ENCODE assay signal across 10 cellular contexts in genomic region chr9:133131506-133131905, GRCh38. TPM values are rescaled to one million over a fixed set of nuclear protein-coding genes. Genes with fewer than 3 reads are reported as not detected.
DNase-seq lines count a peak whose midpoint lies in the region; ATAC-seq and TF ChIP-seq lines count a peak whose summit lies in the region.
"Had no signal": no experiment of that assay in that cellular context is flagged by ENCODE, and none has a peak within 500 bp of the region (broad histone marks: within the 10 kb centered on the region; RNA-seq: fewer than 3 reads in every experiment).

No MANE protein-coding gene starts in this region.

- H3K36me3 Mint-ChIP-seq in CD14-positive monocyte (peaks cover 6 to 8% of the 10 kb centered on the region in 2 donors), IgD-negative memory B cell (peaks cover 1% of the 10 kb centered on the region), nephron progenitor cell (ENCODE audit: low read depth) (peaks cover 7% of the 10 kb centered on the region)

- no peak overlapping the region for H3K4me3 ChIP-seq in breast epithelium
- no peak overlapping the region for H3K4me3 ChIP-seq in smooth muscle cell

- H3K4me1 ChIP-seq in breast epithelium (peaks cover 51 to 65% of the 10 kb centered on the region in 2 donors), smooth muscle cell (ENCODE audit: low read depth) (peaks cover 8% of the 10 kb centered on the region)

- WGBS in smooth muscle cell (ENCODE audit: low lambda C conversion rate) = 93% methylated on average over 5 of the region's 5 CpGs

- no peaks in the 10 kb centered on the region for H3K36me3 ChIP-seq in breast epithelium
- H3K36me3 ChIP-seq in smooth muscle cell (ENCODE audit: low read depth) = no peaks in the 10 kb centered on the region

- H3K79me2 ChIP-seq in smooth muscle cell (ENCODE audit: low read depth) = peaks cover 31% of the 10 kb centered on the region
- H3K79me2 ChIP-seq: parathyroid adenoma had no signal

- intact Hi-C loops in CD14-positive monocyte (cut with micrococcal nuclease) (no loop called here), breast epithelium (cut with DNase I; ENCODE audit: low total_unique reads) (no loop called here)

- H3K27me3 ChIP-seq in breast epithelium = no peaks in the 10 kb centered on the region
- H3K27me3 ChIP-seq in smooth muscle cell (ENCODE audit: low read depth) = no peaks in the 10 kb centered on the region

- no peak for TF ChIP-seq CTCF in CD14-positive monocyte (IDR thresholded peaks at IDR 0.05)
- TF ChIP-seq CTCF in breast epithelium (IDR thresholded peaks at IDR 0.05) = no peak
- TF ChIP-seq CTCF in nephron progenitor cell (IDR thresholded peaks at IDR 0.05) = no peak
- no peak for TF ChIP-seq CTCF in smooth muscle cell (IDR thresholded peaks at IDR 0.05; ENCODE audit: borderline replicate concordance, insufficient read depth, poor library complexity, severe bottlenecking)

- H3K4me3 Mint-ChIP-seq in CD14-positive monocyte (no peak overlapping the region), IgD-negative memory B cell (peak overlapping the region in 3 of 4 donors; percentile 87 to 90 (median 90)), nephron progenitor cell (no peak overlapping the region)

- H3K9me3 ChIP-seq in breast epithelium = no peaks in the 10 kb centered on the region
- no peaks in the 10 kb centered on the region for H3K9me3 ChIP-seq in smooth muscle cell (replicated peaks; ENCODE audit: low read depth)

- H3K4me1 Mint-ChIP-seq in CD14-positive monocyte (peaks cover 35% of the 10 kb centered on the region), IgD-negative memory B cell (peaks cover 31 to 48% (median 41%) of the 10 kb centered on the region in 3 donors), nephron progenitor cell (peaks cover 42% of the 10 kb centered on the region)

- peaks cover 17% of the 10 kb centered on the region for H3F3A ChIP-seq in smooth muscle cell (ENCODE audit: low read depth)

- H3K9me3 Mint-ChIP-seq in CD14-positive monocyte (no peaks in the 10 kb centered on the region), IgD-negative memory B cell (no peaks in the 10 kb centered on the region), nephron progenitor cell (no peaks in the 10 kb centered on the region)

- ATAC-seq in SK-N-SH treated with all-trans-retinoic acid at 6 μM for 48 hours = no peak

- peaks cover 0 to 5% (median 2%) of the 10 kb centered on the region in 3 donors for H3K27me3 Mint-ChIP-seq in CD14-positive monocyte (ENCODE audit: low read depth in 3 of 3)
- H3K27me3 Mint-ChIP-seq in IgD-negative memory B cell = no peaks in the 10 kb centered on the region
- peaks cover 2% of the 10 kb centered on the region for H3K27me3 Mint-ChIP-seq in nephron progenitor cell (ENCODE audit: low read depth, poor library complexity)

- no peak for TF ChIP-seq POLR2A in breast epithelium (IDR thresholded peaks at IDR 0.05)

- H3K27ac Mint-ChIP-seq in CD14-positive monocyte (peak overlapping the region in 4 of 7 donors; percentile 3 to 84 (median 62)), IgD-negative memory B cell (peak overlapping the region; percentile 99 to 100 (median 100)), nephron progenitor cell (peak overlapping the region; percentile 71)

- H3K4me2 ChIP-seq in smooth muscle cell = no peak overlapping the region

- H2AFZ ChIP-seq in smooth muscle cell (ENCODE audit: low read depth) = no peak overlapping the region
- H2AFZ ChIP-seq: parathyroid adenoma had no signal

- no peak overlapping the region for H3K9ac ChIP-seq in smooth muscle cell (ENCODE audit: low read depth)
- H3K9ac ChIP-seq: parathyroid adenoma had no signal

- peaks cover 85% of the 10 kb centered on the region for H4K20me1 ChIP-seq in smooth muscle cell (ENCODE audit: low read depth)

- DNase-seq in CD14-positive monocyte (ENCODE audit: low spot score) = no peak
- DNase-seq in breast epithelium (ENCODE audit: low spot score in 2 of 2) = no peak
- no peak for DNase-seq in nephron progenitor cell
- no peak for DNase-seq in kidney glomerular epithelial cell (lab: John Stamatoyannopoulos, UW)
- no peak for DNase-seq in SKM-1 treated with dmso at 0.1 percent for 144 hours (lab: John Stamatoyannopoulos, UW; ENCODE audit: unreplicated experiment)
- DNase-seq in smooth muscle cell (lab: John Stamatoyannopoulos, UW; ENCODE audit: unreplicated experiment) = no peak
- DNase-seq: NCI-H1436 had no signal

- peak overlapping the region; percentile 54 to 99 for H3K27ac ChIP-seq in breast epithelium
- H3K27ac ChIP-seq in smooth muscle cell (ENCODE audit: low read depth) = no peak overlapping the region
- H3K27ac ChIP-seq: parathyroid adenoma had no signal

TF ChIP-seq in SK-N-SH treated with all-trans-retinoic acid at 6 μM for 48 hours, 23 proteins besides CTCF, POLR2A, EP300 and RAD21 (continues in another document):
- TF ChIP-seq POU6F1 (CRISPR knock-in tag; IDR thresholded peaks at IDR 0.05; ENCODE audit: borderline replicate concordance, low read depth) = no peak
- no peak for TF ChIP-seq ZFP30 (CRISPR knock-in tag; IDR thresholded peaks at IDR 0.05)
- no peak for TF ChIP-seq ISL1 (CRISPR knock-in tag; IDR thresholded peaks at IDR 0.05)
- TF ChIP-seq ARNTL (CRISPR knock-in tag; IDR thresholded peaks at IDR 0.05; ENCODE audit: borderline replicate concordance, low read depth) = no peak
- TF ChIP-seq PATZ1 (CRISPR knock-in tag; IDR thresholded peaks at IDR 0.05; ENCODE audit: borderline replicate concordance) = no peak
- no peak for TF ChIP-seq RARB (CRISPR knock-in tag; IDR thresholded peaks at IDR 0.05)
- TF ChIP-seq TCF4 (CRISPR knock-in tag; IDR thresholded peaks at IDR 0.05; ENCODE audit: borderline replicate concordance) = no peak
- TF ChIP-seq, protein P1, sequence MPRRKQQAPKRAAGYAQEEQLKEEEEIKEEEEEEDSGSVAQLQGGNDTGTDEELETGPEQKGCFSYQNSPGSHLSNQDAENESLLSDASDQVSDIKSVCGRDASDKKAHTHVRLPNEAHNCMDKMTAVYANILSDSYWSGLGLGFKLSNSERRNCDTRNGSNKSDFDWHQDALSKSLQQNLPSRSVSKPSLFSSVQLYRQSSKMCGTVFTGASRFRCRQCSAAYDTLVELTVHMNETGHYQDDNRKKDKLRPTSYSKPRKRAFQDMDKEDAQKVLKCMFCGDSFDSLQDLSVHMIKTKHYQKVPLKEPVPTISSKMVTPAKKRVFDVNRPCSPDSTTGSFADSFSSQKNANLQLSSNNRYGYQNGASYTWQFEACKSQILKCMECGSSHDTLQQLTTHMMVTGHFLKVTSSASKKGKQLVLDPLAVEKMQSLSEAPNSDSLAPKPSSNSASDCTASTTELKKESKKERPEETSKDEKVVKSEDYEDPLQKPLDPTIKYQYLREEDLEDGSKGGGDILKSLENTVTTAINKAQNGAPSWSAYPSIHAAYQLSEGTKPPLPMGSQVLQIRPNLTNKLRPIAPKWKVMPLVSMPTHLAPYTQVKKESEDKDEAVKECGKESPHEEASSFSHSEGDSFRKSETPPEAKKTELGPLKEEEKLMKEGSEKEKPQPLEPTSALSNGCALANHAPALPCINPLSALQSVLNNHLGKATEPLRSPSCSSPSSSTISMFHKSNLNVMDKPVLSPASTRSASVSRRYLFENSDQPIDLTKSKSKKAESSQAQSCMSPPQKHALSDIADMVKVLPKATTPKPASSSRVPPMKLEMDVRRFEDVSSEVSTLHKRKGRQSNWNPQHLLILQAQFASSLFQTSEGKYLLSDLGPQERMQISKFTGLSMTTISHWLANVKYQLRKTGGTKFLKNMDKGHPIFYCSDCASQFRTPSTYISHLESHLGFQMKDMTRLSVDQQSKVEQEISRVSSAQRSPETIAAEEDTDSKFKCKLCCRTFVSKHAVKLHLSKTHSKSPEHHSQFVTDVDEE (CRISPR knock-in tag; IDR thresholded peaks at IDR 0.05) = no peak
- TF ChIP-seq SNAI2 (CRISPR knock-in tag; IDR thresholded peaks at IDR 0.05) = no peak
- no peak for TF ChIP-seq PPARA (CRISPR knock-in tag; IDR thresholded peaks at IDR 0.05; ENCODE audit: borderline replicate concordance)
- TF ChIP-seq BACH2 (CRISPR knock-in tag; IDR thresholded peaks at IDR 0.05; ENCODE audit: borderline replicate concordance) = no peak
- TF ChIP-seq GLIS3 (CRISPR knock-in tag; IDR thresholded peaks at IDR 0.05) = no peak
- TF ChIP-seq CSDC2 (CRISPR knock-in tag; IDR thresholded peaks at IDR 0.05) = no peak
- TF ChIP-seq OSR1 (CRISPR knock-in tag; IDR thresholded peaks at IDR 0.05) = no peak

RNA-seq across cellular contexts. Expression of gene RALGDS, which starts 10.5 kb away (rescaled TPM):
- polyA plus RNA-seq in CD14-positive monocyte (1 to 10 TPM; 3.5 to 4.2 TPM), IgD-negative memory B cell (16.9 TPM), smooth muscle cell (37.7 and 43.7 TPM in 2 replicates)
- total RNA-seq in breast epithelium (10 to 100 TPM; 52.0 to 94.1 (median 79.3) TPM), smooth muscle cell (27.8 and 28.5 TPM in 2 replicates)

RNA-seq across cellular contexts. Expression of gene GBGT1, which starts 32.2 kb away (rescaled TPM):
- polyA plus RNA-seq in CD14-positive monocyte = 1 to 10 TPM; 7.1 to 8.0 TPM
- polyA plus RNA-seq in IgD-negative memory B cell = 1.7 TPM
- total RNA-seq in breast epithelium = 10 to 100 TPM; 14.8 to 21.3 (median 15.0) TPM
- total RNA-seq in smooth muscle cell = 8.2 and 11.3 TPM in 2 replicates
- 4.5 and 6.7 TPM in 2 replicates for polyA plus RNA-seq in smooth muscle cell

Comparison
In these comparisons a context has a peak if more than half of its experiments do, and no peak if none do; other contexts are left out.
1. H3K4me3 Mint-ChIP-seq: peak in IgD-negative memory B cell (3 of 4); none in CD14-positive monocyte (0 of 2) and nephron progenitor cell (single experiment).
2. Peak in every context shown above with its lines, with median percentiles within 50 percentile points of each other: H3K27ac Mint-ChIP-seq.